Comparison of ENCODE assay signal across 15 cellular contexts in the genomic region with DNA sequence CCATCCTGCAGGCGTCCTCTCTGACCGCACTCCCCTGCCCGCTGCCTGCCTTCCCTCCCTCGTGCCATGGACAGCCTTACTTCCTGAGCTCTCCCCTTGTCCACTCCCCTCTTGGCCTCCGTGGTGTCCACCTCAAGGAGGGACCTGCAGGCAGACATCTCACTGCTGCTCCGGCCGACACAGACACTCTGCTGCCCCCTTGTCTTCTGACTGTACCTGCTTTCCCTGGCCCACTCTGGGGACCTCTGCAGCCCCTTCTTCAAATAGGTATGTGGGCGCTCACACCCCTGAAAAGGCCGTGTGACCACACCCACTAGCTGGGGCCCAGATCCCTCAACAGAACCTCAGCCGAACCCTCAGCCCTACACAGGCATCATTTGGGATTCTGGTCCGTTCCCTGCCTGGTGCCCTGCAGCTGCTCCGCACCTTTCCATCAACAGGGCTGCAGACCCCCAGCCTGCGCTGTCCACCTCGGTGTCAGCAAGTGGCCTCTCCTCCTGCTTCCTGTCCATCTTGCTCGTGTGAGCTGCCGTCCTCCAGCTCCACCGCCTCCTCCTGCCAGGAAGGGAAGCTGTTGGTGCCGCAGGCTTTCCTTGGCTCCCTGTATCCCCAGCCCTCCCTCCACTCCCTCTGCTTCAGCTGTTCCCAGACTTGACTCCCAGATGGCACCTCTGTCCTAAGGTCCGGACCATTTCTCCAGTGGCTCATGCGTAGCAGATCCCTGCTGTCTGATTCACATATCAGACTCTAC.
A peak's percentile ranks its signal among the peaks of the same experiment; 100 is the strongest.
DNase-seq lines count a peak whose midpoint lies in the region; ATAC-seq, FAIRE-seq and TF ChIP-seq lines count a peak whose summit lies in the region.
"Had no signal": no experiment of that assay in that cellular context is flagged by ENCODE, and none has a peak within 500 bp of the region (broad histone marks: within the 10 kb centered on the region; RNA-seq: fewer than 3 reads in every experiment).

No MANE protein-coding gene starts in this region.

- no peak for TF ChIP-seq POLR2A in A549 (IDR thresholded peaks at IDR 0.05; ENCODE audit: low read length)
- TF ChIP-seq POLR2A in H54 (IDR thresholded peaks at IDR 0.05; ENCODE audit: low read depth, low read length): no peak
- TF ChIP-seq POLR2A in thyroid gland (IDR thresholded peaks at IDR 0.05): no peak

- H3K4me3 Mint-ChIP-seq in GM23338 (peak overlapping the region; percentile 18; the same call in 1 of the 3 replicates), endodermal cell (no peak overlapping the region), neural crest cell (no peak overlapping the region)
- H3K4me3 Mint-ChIP-seq: B cell; CD4-positive, alpha-beta memory T cell had no signal

- H3F3A ChIP-seq in GM23338 (replicated peaks; ENCODE audit: low read depth): 0 out of 2 replicates have a peak, but pooled peaks cover 4% of the 10 kb centered on the region

- H3K9me3 ChIP-seq in A549 (no peaks in the 10 kb centered on the region), endodermal cell (ENCODE audit: control insufficient read depth, low read length) (no peaks in the 10 kb centered on the region), thyroid gland (no peaks in the 10 kb centered on the region)

- FAIRE-seq in A549 (lab: Jason Lieb, UNC): no peak
- no peak for FAIRE-seq in H54 (lab: Jason Lieb, UNC)

- no peaks in the 10 kb centered on the region for H4K20me1 ChIP-seq in GM23338 (replicated peaks; ENCODE audit: insufficient read depth)

- no peaks in the 10 kb centered on the region for H3K79me2 ChIP-seq in GM23338 (replicated peaks; ENCODE audit: insufficient read depth)

- CTCF ChIA-PET in A549 (lab: Yijun Ruan, JAX): interaction anchor here (0.6 kb wide), 1 partner anchor 29 kb away, joined by 3 read pairs; no protein-coding TSS in a partner anchor

- no peak overlapping the region for H3K27ac Mint-ChIP-seq in GM23338
- no peak overlapping the region for H3K27ac Mint-ChIP-seq in endodermal cell
- peak overlapping the region; percentile 83 for H3K27ac Mint-ChIP-seq in neural crest cell (ENCODE audit: unreplicated experiment)
- H3K27ac Mint-ChIP-seq: B cell; CD4-positive, alpha-beta memory T cell had no signal

- 85% methylated on average over 20 of the region's 20 CpGs for WGBS in A549 (ENCODE audit: missing lambda C conversion rate)
- WGBS in endodermal cell (ENCODE audit: insufficient coverage in 1 of 2, insufficient read length in 1 of 2), 2 experiments: 87 to 94% methylated on average over 10 to 20 of the region's 20 CpGs
- 83 to 88% methylated on average over 20 of the region's 20 CpGs for WGBS in thyroid gland, 2 donors

- H3K27me3 Mint-ChIP-seq in GM23338 (ENCODE audit: insufficient read depth, low read depth, poor library complexity) (peaks cover 23% of the 10 kb centered on the region), endodermal cell (ENCODE audit: insufficient read depth) (peaks cover 53% of the 10 kb centered on the region), neural crest cell (ENCODE audit: low read depth) (no peaks in the 10 kb centered on the region)

- H3K4me3 ChIP-seq in A549: no peak overlapping the region
- H3K4me3 ChIP-seq in GM23338: no peak overlapping the region
- H3K4me3 ChIP-seq in endodermal cell (ENCODE audit: low read length): no peak overlapping the region
- H3K4me3 ChIP-seq in thyroid gland (replicated peaks in 1 of 3): no peak overlapping the region
- H3K4me3 ChIP-seq in brain microvascular endothelial cell (ENCODE audit: low read depth, low read length): no peak overlapping the region

- peak overlapping the region; percentile 66 to 72; a peak in 5 of 6 replicates for H3K27ac ChIP-seq in A549
- H3K27ac ChIP-seq in GM23338 (ENCODE audit: low read depth): no peak overlapping the region
- no peak overlapping the region for H3K27ac ChIP-seq in endodermal cell (ENCODE audit: low read depth, low read length)
- H3K27ac ChIP-seq in thyroid gland: no peak overlapping the region
- no peak overlapping the region for H3K27ac ChIP-seq in brain microvascular endothelial cell

- no peak for DNase-seq in A549 (ENCODE audit: low read depth in 1 of 2, low spot score in 1 of 2)
- no peak for DNase-seq in GM23338 (ENCODE audit: low spot score)
- DNase-seq in endodermal cell: peak; percentile 60
- DNase-seq in neural crest cell (ENCODE audit: low read depth, low spot score): no peak
- DNase-seq in H54 (ENCODE audit: insufficient read length, low spot score): no peak
- no peak for DNase-seq in DMS79 (lab: John Stamatoyannopoulos, UW)
- DNase-seq in thyroid gland: no peak
- DNase-seq in brain microvascular endothelial cell: no peak
- DNase-seq: CD4-positive, alpha-beta memory T cell; KG1; NCI-H1092; NCI-H510A treated with DMSO at 0.1 percent for 48 hours; NK-92 treated with Interleukin-12 subunit alpha and Interleukin-12 subunit beta, amount 100 ng/mL, for 24 hours had no signal

- H3K27me3 ChIP-seq in GM23338 (ENCODE audit: insufficient read depth) (peaks cover 5% of the 10 kb centered on the region), endodermal cell (ENCODE audit: control insufficient read depth, insufficient read depth, low read length, poor library complexity, severe bottlenecking) (no peaks in the 10 kb centered on the region), thyroid gland (no peaks in the 10 kb centered on the region), brain microvascular endothelial cell (replicated peaks) (no peaks in the 10 kb centered on the region)

- H2AFZ ChIP-seq in GM23338: no peak overlapping the region

- no peak for TF ChIP-seq RAD21 in A549 (conservative IDR thresholded peaks at IDR 0.05 in 1 of 2, IDR thresholded peaks at IDR 0.05 in 1 of 2)

- H3K9me2 ChIP-seq in GM23338 (ENCODE audit: insufficient read depth): no peaks in the 10 kb centered on the region

- H3K9me3 Mint-ChIP-seq in GM23338: no peaks in the 10 kb centered on the region
- no peaks in the 10 kb centered on the region for H3K9me3 Mint-ChIP-seq in endodermal cell
- no peaks in the 10 kb centered on the region for H3K9me3 Mint-ChIP-seq in neural crest cell
- H3K9me3 Mint-ChIP-seq: CD4-positive, alpha-beta memory T cell had no signal

- no peak overlapping the region for H3K4me2 ChIP-seq in A549
- no peak overlapping the region; the same call in 1 of the 2 replicates for H3K4me2 ChIP-seq in GM23338

- peaks cover 53% of the 10 kb centered on the region for H3K4me1 Mint-ChIP-seq in GM23338
- peaks cover 52% of the 10 kb centered on the region for H3K4me1 Mint-ChIP-seq in endodermal cell
- H3K4me1 Mint-ChIP-seq in neural crest cell: peaks cover 33% of the 10 kb centered on the region
- H3K4me1 Mint-ChIP-seq: B cell; CD4-positive, alpha-beta memory T cell had no signal

- peaks cover 24% of the 10 kb centered on the region for H3K4me1 ChIP-seq in A549
- H3K4me1 ChIP-seq in GM23338 (ENCODE audit: insufficient read depth): peaks cover 26% of the 10 kb centered on the region
- peaks cover 18% of the 10 kb centered on the region for H3K4me1 ChIP-seq in endodermal cell (ENCODE audit: control insufficient read depth, insufficient read depth, low read length)
- H3K4me1 ChIP-seq in thyroid gland: no peaks in the 10 kb centered on the region

- no peak overlapping the region for H3K9ac ChIP-seq in endodermal cell (ENCODE audit: extremely low read depth, low read length, poor library complexity, severe bottlenecking)

- intact Hi-C loops in thyroid gland (cut with DNase I): no loop called here

- POLR2A ChIA-PET in A549 (lab: Yijun Ruan, JAX): no interaction called here

- no peak for ATAC-seq in A549
- no peak for ATAC-seq in GM23338
- ATAC-seq: HCT116 had no signal

- no peak for TF ChIP-seq CTCF in A549 (IDR thresholded peaks at IDR 0.05)
- TF ChIP-seq CTCF in GM23338 (conservative IDR thresholded peaks at IDR 0.05; ENCODE audit: low read depth in 2 of 2): no peak
- TF ChIP-seq CTCF in endodermal cell (conservative IDR thresholded peaks at IDR 0.05): no peak
- TF ChIP-seq CTCF in neural crest cell (conservative IDR thresholded peaks at IDR 0.05): no peak
- TF ChIP-seq CTCF in thyroid gland (IDR thresholded peaks at IDR 0.05): no peak
- no peak for TF ChIP-seq CTCF in brain microvascular endothelial cell (IDR thresholded peaks at IDR 0.05; ENCODE audit: low read depth, low read length, missing control alignments)

- in situ Hi-C loops in brain microvascular endothelial cell (cut with HindIII; ENCODE audit: low pct_ligation_motif_present, low sequenced_read_pairs): no loop called here

- no peak for TF ChIP-seq EP300 in A549 (IDR thresholded peaks at IDR 0.05)

- no peaks in the 10 kb centered on the region for H3K36me3 Mint-ChIP-seq in GM23338 (ENCODE audit: low read depth)
- no peaks in the 10 kb centered on the region for H3K36me3 Mint-ChIP-seq in endodermal cell (ENCODE audit: low read depth)
- no peaks in the 10 kb centered on the region for H3K36me3 Mint-ChIP-seq in neural crest cell (ENCODE audit: low read depth)
- H3K36me3 Mint-ChIP-seq: CD4-positive, alpha-beta memory T cell had no signal

- H3K36me3 ChIP-seq in GM23338 (ENCODE audit: insufficient read depth) (no peaks in the 10 kb centered on the region), endodermal cell (ENCODE audit: control insufficient read depth, insufficient read depth, low read length) (no peaks in the 10 kb centered on the region), thyroid gland (no peaks in the 10 kb centered on the region), brain microvascular endothelial cell (replicated peaks) (no peaks in the 10 kb centered on the region)

TF ChIP-seq in A549, 52 proteins besides CTCF, POLR2A, EP300 and RAD21 (continues in another document):
- TF ChIP-seq NR3C1 (IDR thresholded peaks at IDR 0.05): no peak
- TF ChIP-seq SREBF2 (IDR thresholded peaks at IDR 0.05): no peak
- TF ChIP-seq NFE2L2 (conservative IDR thresholded peaks at IDR 0.05; ENCODE audit: low read length): no peak
- TF ChIP-seq KDM1A (IDR thresholded peaks at IDR 0.05; ENCODE audit: low read depth): no peak
- TF ChIP-seq FOSB (CRISPR knock-in tag; IDR thresholded peaks at IDR 0.05): no peak
- TF ChIP-seq ZSCAN20 (CRISPR knock-in tag; IDR thresholded peaks at IDR 0.05): no peak
- no peak for TF ChIP-seq JUNB (IDR thresholded peaks at IDR 0.05)

TF ChIP-seq in GM23338, 12 proteins besides CTCF, POLR2A, EP300 and RAD21 (continues in another document):
- TF ChIP-seq EZH2 (IDR thresholded peaks at IDR 0.05; ENCODE audit: low read depth, unreplicated experiment) (no peak), EZH2phosphoT487 (IDR thresholded peaks at IDR 0.05; ENCODE audit: unreplicated experiment) (no peak), POLR2AphosphoS5 (IDR thresholded peaks at IDR 0.05; ENCODE audit: low read depth) (no peak), JUNB (IDR thresholded peaks at IDR 0.05; ENCODE audit: unreplicated experiment) (no peak), CREB1 (CRISPR knock-in tag; IDR thresholded peaks at IDR 0.05; ENCODE audit: low read depth) (no peak), STAT1 (IDR thresholded peaks at IDR 0.05; ENCODE audit: unreplicated experiment) (no peak)

Comparison
In these comparisons a context has a peak if more than half of its experiments do, and no peak if none do; other contexts are left out.
1. H3K27ac ChIP-seq: peak in A549 (2 of 2); none in GM23338 (single experiment), endodermal cell (single experiment), thyroid gland (0 of 3) and brain microvascular endothelial cell (single experiment).